24 cellular contexts compared by ENCODE assay signal in the genomic region with DNA sequence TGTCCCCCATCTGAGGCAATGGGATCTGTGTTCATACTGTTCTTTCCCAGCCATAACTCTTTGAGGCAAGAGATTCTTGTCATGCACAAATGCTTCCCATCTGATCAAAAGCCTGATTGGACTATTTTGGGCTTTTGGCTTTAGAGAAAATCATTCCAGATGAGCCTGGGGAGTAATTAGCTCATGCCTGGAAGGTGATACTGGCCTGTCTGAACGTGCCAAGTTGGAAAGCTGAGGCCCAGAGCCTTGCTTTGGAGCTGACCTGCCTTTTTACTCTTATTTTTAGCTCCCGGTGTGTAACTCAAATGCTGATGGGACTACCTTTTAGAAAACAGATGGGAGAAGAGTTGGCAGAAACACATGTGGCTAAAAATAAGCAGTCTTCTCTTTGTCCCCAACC.
DNase-seq lines count a peak whose midpoint lies in the region; ATAC-seq, FAIRE-seq and TF ChIP-seq lines count a peak whose summit lies in the region.
"Had no signal": no experiment of that assay in that cellular context is flagged by ENCODE, and none has a peak within 500 bp of the region (broad histone marks: within the 10 kb centered on the region; RNA-seq: fewer than 3 reads in every experiment).

No MANE protein-coding gene starts in this region.

- no peak for TF ChIP-seq CTCF in chondrocyte (IDR thresholded peaks at IDR 0.05)
- no peak for TF ChIP-seq CTCF in tibial artery (IDR thresholded peaks at IDR 0.05)
- no peak for TF ChIP-seq CTCF in pancreas (IDR thresholded peaks at IDR 0.05)

- H3K4me1 ChIP-seq in right cardiac atrium (ENCODE audit: control insufficient read depth, insufficient read depth, low read length): no peaks in the 10 kb centered on the region
- peaks cover 0 to 64% (median 35%) of the 10 kb centered on the region in 4 donors for H3K4me1 ChIP-seq in tibial artery
- H3K4me1 ChIP-seq in pancreas: no peaks in the 10 kb centered on the region
- no peaks in the 10 kb centered on the region for H3K4me1 ChIP-seq in small intestine (ENCODE audit: control insufficient read depth in 2 of 2, insufficient read depth in 1 of 2, low read depth in 1 of 2, low read length in 1 of 2)
- H3K4me1 ChIP-seq: lower lobe of right lung had no signal

- no peak for ATAC-seq in right cardiac atrium
- no peak for ATAC-seq in pancreas
- ATAC-seq: activated CD8-positive, alpha-beta T cell treated with anti-CD3 and anti-CD28 coated beads, Interleukin-2, amount 10 ng/mL, durations not matched to agents 7 days and 5 days; activated T-helper 17 cell treated with anti-CD3 and anti-CD28 coated beads, Interleukin-2, amount 50 U/mL, for 72 hours; GM12878; natural killer cell had no signal

- peak overlapping the region; percentile 60 for H3K27ac Mint-ChIP-seq in chondrocyte (ENCODE audit: unreplicated experiment)
- H3K27ac Mint-ChIP-seq: activated CD8-positive, alpha-beta T cell treated with anti-CD3 and anti-CD28 coated beads, Interleukin-2, amount 10 ng/mL, durations not matched to agents 7 days and 5 days; activated T-helper 17 cell treated with anti-CD3 and anti-CD28 coated beads, Interleukin-2, amount 50 U/mL, for 72 hours; CD4-positive, CD25-positive, alpha-beta regulatory T cell; dendritic cell treated with granulocyte-macrophage colony-stimulating factor and Interleukin-4, amounts not matched to agents 40 ng/mL and 50 ng/mL, for 4 days; natural killer cell had no signal

- H3K4me3 ChIP-seq in right cardiac atrium (ENCODE audit: low read length): no peak overlapping the region
- H3K4me3 ChIP-seq in tibial artery: no peak overlapping the region
- H3K4me3 ChIP-seq in pancreas: no peak overlapping the region
- H3K4me3 ChIP-seq in small intestine (ENCODE audit: low read depth in 1 of 2, low read length in 2 of 2): no peak overlapping the region
- H3K4me3 ChIP-seq: GM12878, lower lobe of right lung, PC-9, thoracic aorta had no signal

- H3K27ac ChIP-seq in right cardiac atrium (ENCODE audit: low read length) (peak overlapping the region; percentile 78), tibial artery (peak overlapping the region; percentile 12 to 23), pancreas (no peak overlapping the region), small intestine (ENCODE audit: low read depth in 1 of 2, low read length in 1 of 2) (no peak overlapping the region)
- H3K27ac ChIP-seq: lower lobe of right lung, PC-9, VCaP had no signal

- no peaks in the 10 kb centered on the region for H3K9me3 Mint-ChIP-seq in chondrocyte (ENCODE audit: low read depth)
- H3K9me3 Mint-ChIP-seq: activated T-helper 17 cell treated with anti-CD3 and anti-CD28 coated beads, Interleukin-2, amount 50 U/mL, for 72 hours; CD4-positive, CD25-positive, alpha-beta regulatory T cell; dendritic cell treated with granulocyte-macrophage colony-stimulating factor and Interleukin-4, amounts not matched to agents 40 ng/mL and 50 ng/mL, for 4 days; natural killer cell had no signal

- H3K27me3 ChIP-seq in right cardiac atrium (ENCODE audit: control insufficient read depth, insufficient read depth) (no peaks in the 10 kb centered on the region), tibial artery (no peaks in the 10 kb centered on the region), pancreas (no peaks in the 10 kb centered on the region), small intestine (ENCODE audit: control insufficient read depth in 2 of 2, insufficient read depth in 2 of 2, low read length in 2 of 2) (no peaks in the 10 kb centered on the region)

- FAIRE-seq in pancreas (lab: Jason Lieb, UNC) (no peak), small intestine (lab: Jason Lieb, UNC) (no peak)
- FAIRE-seq: GM12878, H54 had no signal

- H3K4me1 Mint-ChIP-seq in chondrocyte (ENCODE audit: low read depth): peaks cover 63% of the 10 kb centered on the region
- H3K4me1 Mint-ChIP-seq: activated T-helper 17 cell treated with anti-CD3 and anti-CD28 coated beads, Interleukin-2, amount 50 U/mL, for 72 hours; CD4-positive, CD25-positive, alpha-beta regulatory T cell; natural killer cell had no signal

- no peaks in the 10 kb centered on the region for H3K27me3 Mint-ChIP-seq in chondrocyte (ENCODE audit: low read depth)
- H3K27me3 Mint-ChIP-seq: activated T-helper 17 cell treated with anti-CD3 and anti-CD28 coated beads, Interleukin-2, amount 50 U/mL, for 72 hours; dendritic cell treated with granulocyte-macrophage colony-stimulating factor and Interleukin-4, amounts not matched to agents 40 ng/mL and 50 ng/mL, for 4 days had no signal

- intact Hi-C loops in right cardiac atrium (cut with DNase I) (loop anchor here in 1 of 4 donors (10.0 kb wide), 1 partner anchor 101 kb away; no protein-coding TSS in a partner anchor), tibial artery (cut with DNase I; ENCODE audit: low total_unique reads) (no loop called here), pancreas (cut with DNase I) (no loop called here)

- H3K36me3 ChIP-seq in tibial artery: peaks cover 71 to 95% (median 93%) of the 10 kb centered on the region in 3 donors
- peaks cover 0 to 55% (median 12%) of the 10 kb centered on the region in 3 donors for H3K36me3 ChIP-seq in pancreas
- H3K36me3 ChIP-seq in small intestine (ENCODE audit: control insufficient read depth in 2 of 2, insufficient read depth in 2 of 2, low read length in 2 of 2): peaks cover 0 to 6% of the 10 kb centered on the region in 2 donors

- no peak overlapping the region for H3K4me3 Mint-ChIP-seq in chondrocyte (ENCODE audit: unreplicated experiment)
- H3K4me3 Mint-ChIP-seq: activated CD8-positive, alpha-beta T cell treated with anti-CD3 and anti-CD28 coated beads, Interleukin-2, amount 10 ng/mL, durations not matched to agents 7 days and 5 days; activated T-helper 17 cell treated with anti-CD3 and anti-CD28 coated beads, Interleukin-2, amount 50 U/mL, for 72 hours; CD4-positive, CD25-positive, alpha-beta regulatory T cell; dendritic cell treated with granulocyte-macrophage colony-stimulating factor and Interleukin-4, amounts not matched to agents 40 ng/mL and 50 ng/mL, for 4 days; natural killer cell had no signal

- peaks cover 66% of the 10 kb centered on the region for H3K36me3 Mint-ChIP-seq in chondrocyte (ENCODE audit: low read depth)
- H3K36me3 Mint-ChIP-seq: CD4-positive, CD25-positive, alpha-beta regulatory T cell; natural killer cell had no signal

- DNase-seq in DMS79 treated with DMSO at 0.1 percent for 48 hours (lab: John Stamatoyannopoulos, UW) (peak; percentile 69), DMS79 (lab: John Stamatoyannopoulos, UW) (no peak), chondrocyte (ENCODE audit: low spot score) (no peak), right cardiac atrium (no peak), tibial artery (no peak), pancreas (no peak), islet precursor cell (no peak), small intestine (no peak)
- DNase-seq: 8988T; activated CD8-positive, alpha-beta T cell treated with anti-CD3 and anti-CD28 coated beads, Interleukin-2, amount 10 ng/mL, durations not matched to agents 7 days and 5 days; amniotic stem cell; CD4-positive, CD25-positive, alpha-beta regulatory T cell; EL; lower lobe of right lung; natural killer cell; NCI-H526; PC-9; stimulated activated CD4-positive, alpha-beta T cell treated with anti-CD3 and anti-CD28 coated beads, Interleukin-1b, Interleukin-23, amount 100 ng/mL, for 48 hours had no signal

- WGBS in right cardiac atrium: 26% methylated on average over 2 of the region's 2 CpGs
- WGBS in pancreas, 2 donors: 71 to 86% methylated on average over 2 of the region's 2 CpGs
- WGBS in small intestine, 3 donors: 76 to 82% (median 79%) methylated on average over 2 of the region's 2 CpGs

- no peaks in the 10 kb centered on the region for H3K9me3 ChIP-seq in right cardiac atrium (ENCODE audit: control insufficient read depth, low read length)
- no peaks in the 10 kb centered on the region for H3K9me3 ChIP-seq in tibial artery
- no peaks in the 10 kb centered on the region for H3K9me3 ChIP-seq in pancreas
- no peaks in the 10 kb centered on the region for H3K9me3 ChIP-seq in small intestine (ENCODE audit: control insufficient read depth, low read depth)
- H3K9me3 ChIP-seq: lower lobe of right lung, thoracic aorta had no signal

Comparison
In these comparisons a context has a peak if more than half of its experiments do, and no peak if none do; other contexts are left out.
1. H3K27ac ChIP-seq: peak in right cardiac atrium (single experiment) and tibial artery (2 of 2); none in pancreas (0 of 4) and small intestine (0 of 2).